In the genomic region with DNA sequence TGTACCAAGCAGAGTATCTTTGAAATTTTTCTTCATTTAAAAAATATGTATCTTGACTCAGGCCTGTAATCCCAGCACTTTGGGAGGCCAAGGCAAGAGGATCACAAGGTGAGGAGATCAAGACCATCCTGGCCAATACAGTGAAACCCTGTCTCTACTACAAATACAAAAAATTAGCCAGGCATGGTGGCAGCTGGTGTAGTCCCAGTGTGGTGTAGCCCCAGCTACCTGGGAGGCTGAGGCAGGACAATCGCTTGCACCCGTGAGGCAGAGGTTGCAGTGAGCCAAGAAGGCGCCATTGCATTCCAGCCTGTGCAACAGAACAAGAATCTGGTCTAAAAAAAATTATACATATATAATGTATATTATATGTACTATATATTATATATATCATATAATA, we compare ENCODE assay signal across 8 cellular contexts.
DNase-seq lines count a peak whose midpoint lies in the region; ATAC-seq and TF ChIP-seq lines count a peak whose summit lies in the region.
"Not testable (repeated sequence)": the region's sequence is repeated elsewhere in the genome, so short reads cannot be mapped to it uniquely, and the experiment has no call there.

No MANE protein-coding gene starts in this region.

- no CpG with 5 or more reads among the region's 3 CpGs for WGBS in iPS DF 6.9 (ENCODE audit: insufficient coverage, insufficient read length)
- WGBS in prostate gland: 75% methylated on average over 3 of the region's 3 CpGs

- ATAC-seq in HG02678 (IDR thresholded peaks at IDR 0.05; ENCODE audit: unreplicated experiment): peak; percentile 100
- ATAC-seq in stimulated activated effector memory CD8-positive, alpha-beta T cell treated with anti-CD3 and anti-CD28 coated beads, Interleukin-12 subunit alpha, Interleukin-12 subunit beta, amount 100 ng/mL, for 72 hours: peak; percentile 86

- not testable (repeated sequence) for H3K4me1 ChIP-seq in Peyer's patch; iPS DF 6.9 (ENCODE audit: control insufficient read depth, insufficient read depth, low read length); prostate gland (replicated peaks)

- H3K27ac ChIP-seq in Peyer's patch; coronary artery; iPS DF 6.9 (ENCODE audit: low read length); prostate gland: not testable (repeated sequence)

- intact Hi-C loops in prostate gland (cut with DNase I): not testable (repeated sequence)

- not testable (repeated sequence) for H3K4me1 Mint-ChIP-seq in stimulated activated effector memory CD8-positive, alpha-beta T cell treated with anti-CD3 and anti-CD28 coated beads, Interleukin-12 subunit alpha, Interleukin-12 subunit beta, amount 100 ng/mL, for 72 hours

- not testable (repeated sequence) for H3K27me3 ChIP-seq in Peyer's patch; iPS DF 6.9 (ENCODE audit: control insufficient read depth, insufficient read depth, low read length); prostate gland (replicated peaks; ENCODE audit: insufficient read depth)

- not testable (repeated sequence) for H3K9me3 ChIP-seq in Peyer's patch; iPS DF 6.9 (ENCODE audit: control insufficient read depth, insufficient read depth, low read length); prostate gland

- not testable (repeated sequence) for H3K27ac Mint-ChIP-seq in stimulated activated effector memory CD8-positive, alpha-beta T cell treated with anti-CD3 and anti-CD28 coated beads, Interleukin-12 subunit alpha, Interleukin-12 subunit beta, amount 100 ng/mL, for 72 hours

- H3K9me3 Mint-ChIP-seq in stimulated activated effector memory CD8-positive, alpha-beta T cell treated with anti-CD3 and anti-CD28 coated beads, Interleukin-12 subunit alpha, Interleukin-12 subunit beta, amount 100 ng/mL, for 72 hours: not testable (repeated sequence)

- H3K4me3 Mint-ChIP-seq in stimulated activated effector memory CD8-positive, alpha-beta T cell treated with anti-CD3 and anti-CD28 coated beads, Interleukin-12 subunit alpha, Interleukin-12 subunit beta, amount 100 ng/mL, for 72 hours: not testable (repeated sequence)

- not testable (repeated sequence) for H3K4me3 ChIP-seq in Peyer's patch; coronary artery; iPS DF 6.9 (ENCODE audit: low read length); prostate gland

- TF ChIP-seq POLR2A in Peyer's patch (IDR thresholded peaks at IDR 0.05); prostate gland (IDR thresholded peaks at IDR 0.05): not testable (repeated sequence)

- not testable (repeated sequence) for H3K36me3 Mint-ChIP-seq in stimulated activated effector memory CD8-positive, alpha-beta T cell treated with anti-CD3 and anti-CD28 coated beads, Interleukin-12 subunit alpha, Interleukin-12 subunit beta, amount 100 ng/mL, for 72 hours

- peak; percentile 40 for DNase-seq in ELR (ENCODE audit: low read depth)
- peak in 2 of 3 donors; percentile 49 to 96 for DNase-seq in Peyer's patch
- DNase-seq in activated T-cell treated with anti-CD3 and anti-CD28 coated beads for 4 hours: peak; percentile 36
- DNase-seq in coronary artery (ENCODE audit: low spot score): peak; percentile 69
- DNase-seq in iPS DF 6.9 (ENCODE audit: low read depth, low spot score): peak; percentile 87
- peak; percentile 95 for DNase-seq in prostate gland (ENCODE audit: low spot score)
- peak; percentile 62 to 91 for DNase-seq in stimulated activated effector memory CD8-positive, alpha-beta T cell treated with anti-CD3 and anti-CD28 coated beads, Interleukin-12 subunit alpha, Interleukin-12 subunit beta, amount 100 ng/mL, for 72 hours (ENCODE audit: low spot score in 2 of 2)

- H3K36me3 ChIP-seq in Peyer's patch; iPS DF 6.9 (ENCODE audit: control insufficient read depth, insufficient read depth, low read length); prostate gland: not testable (repeated sequence)

- not testable (repeated sequence) for TF ChIP-seq CTCF in Peyer's patch (IDR thresholded peaks at IDR 0.05); coronary artery (IDR thresholded peaks at IDR 0.05); prostate gland (IDR thresholded peaks at IDR 0.05)

Comparison
In these comparisons a context has a peak if more than half of its experiments do, and no peak if none do; other contexts are left out.
1. DNase-seq: peak in every context shown above with its lines; median percentile 95 in prostate gland; 87 in iPS DF 6.9; 76 in stimulated activated effector memory CD8-positive, alpha-beta T cell treated with anti-CD3 and anti-CD28 coated beads, Interleukin-12 subunit alpha, Interleukin-12 subunit beta, amount 100 ng/mL, for 72 hours; 72 in Peyer's patch; 69 in coronary artery; 40 in ELR; 36 in activated T-cell treated with anti-CD3 and anti-CD28 coated beads for 4 hours.